24 cellular contexts compared by ENCODE assay signal in the genomic region with DNA sequence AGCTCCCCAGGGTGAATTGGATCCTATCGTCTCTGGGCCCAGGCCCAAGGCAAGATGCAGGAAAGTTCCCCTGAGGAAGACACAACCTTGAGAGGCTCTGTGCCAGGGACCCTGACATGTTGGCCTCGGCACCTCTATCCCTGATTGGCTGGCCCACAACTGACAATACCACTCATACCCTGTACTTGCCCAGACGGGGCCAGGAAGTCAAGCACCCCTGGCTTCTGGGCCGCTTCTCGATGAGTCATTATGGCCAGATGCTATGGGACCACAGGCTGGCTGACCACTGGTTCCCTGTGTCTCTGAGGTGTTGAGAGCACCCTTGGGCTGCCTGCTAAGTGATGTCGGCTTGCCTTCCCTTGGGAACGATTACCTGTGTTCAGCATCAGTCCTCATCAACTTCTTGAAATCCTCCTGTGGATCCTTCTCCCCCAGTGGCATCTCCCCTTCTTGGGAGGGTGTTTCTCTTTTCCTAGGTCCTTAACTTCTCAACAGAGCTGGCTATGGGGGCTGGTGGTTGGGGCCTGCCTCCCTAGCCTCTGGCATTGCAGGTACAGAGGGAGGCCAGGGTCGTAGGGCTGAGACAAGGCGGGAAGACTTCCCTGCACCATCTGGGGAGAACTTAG. TPM values are rescaled to one million over a fixed set of nuclear protein-coding genes. Genes with fewer than 3 reads are reported as not detected.
"Had no signal": no experiment of that assay in that cellular context is flagged by ENCODE, and none has a peak within 500 bp of the region (broad histone marks: within the 10 kb centered on the region; RNA-seq: fewer than 3 reads in every experiment).

No MANE protein-coding gene starts in this region.

- H3K27me3 Mint-ChIP-seq: activated CD4-positive, alpha-beta memory T cell treated with anti-CD3 and anti-CD28 coated beads, Interleukin-2, amount 10 ng/mL, durations not matched to agents 7 days and 5 days; activated CD4-positive, alpha-beta T cell treated with anti-CD3 and anti-CD28 coated beads, Interleukin-2, amount 10 ng/mL, durations not matched to agents 7 days and 5 days; activated naive CD4-positive, alpha-beta T cell treated with anti-CD3 and anti-CD28 coated beads, Interleukin-2, amount 50 U/mL, for 24 hours had no signal

- H3K27ac ChIP-seq: breast epithelium, SK-N-MC, VCaP had no signal

- H3K9me3 Mint-ChIP-seq: activated CD4-positive, alpha-beta memory T cell treated with anti-CD3 and anti-CD28 coated beads, Interleukin-2, amount 10 ng/mL, durations not matched to agents 7 days and 5 days; activated CD4-positive, alpha-beta T cell treated with anti-CD3 and anti-CD28 coated beads, Interleukin-2, amount 10 ng/mL, durations not matched to agents 7 days and 5 days; activated naive CD4-positive, alpha-beta T cell treated with anti-CD3 and anti-CD28 coated beads, Interleukin-2, amount 50 U/mL, for 24 hours; T-cell had no signal

- H3K4me1 ChIP-seq: breast epithelium had no signal

- DNase-seq: activated CD4-positive, alpha-beta memory T cell treated with anti-CD3 and anti-CD28 coated beads, Interleukin-2, amount 10 ng/mL, durations not matched to agents 7 days and 5 days; activated CD4-positive, alpha-beta T cell treated with anti-CD3 and anti-CD28 coated beads, Interleukin-2, amount 10 ng/mL, durations not matched to agents 7 days and 5 days; activated CD4-positive, CD25-positive, alpha-beta regulatory T cell; activated T-cell treated with anti-CD3 and anti-CD28 coated beads for 4 hours; aorta; caudate nucleus; KBM-7; NCI-H1105 treated with DMSO at 0.1 percent for 48 hours; NCI-H1436 treated with DMSO at 0.1 percent for 48 hours; NCI-H187; NCI-H2081; NCI-H446; NCI-H524; NCI-H774; RPMI8226; T-cell; T-helper 2 cell; T1000 had no signal

- H3K4me3 Mint-ChIP-seq: activated CD4-positive, alpha-beta memory T cell treated with anti-CD3 and anti-CD28 coated beads, Interleukin-2, amount 10 ng/mL, durations not matched to agents 7 days and 5 days; activated CD4-positive, alpha-beta T cell treated with anti-CD3 and anti-CD28 coated beads, Interleukin-2, amount 10 ng/mL, durations not matched to agents 7 days and 5 days; activated naive CD4-positive, alpha-beta T cell treated with anti-CD3 and anti-CD28 coated beads, Interleukin-2, amount 50 U/mL, for 24 hours; T-cell had no signal

- H3K27ac Mint-ChIP-seq: activated CD4-positive, alpha-beta memory T cell treated with anti-CD3 and anti-CD28 coated beads, Interleukin-2, amount 10 ng/mL, durations not matched to agents 7 days and 5 days; activated CD4-positive, alpha-beta T cell treated with anti-CD3 and anti-CD28 coated beads, Interleukin-2, amount 10 ng/mL, durations not matched to agents 7 days and 5 days; activated naive CD4-positive, alpha-beta T cell treated with anti-CD3 and anti-CD28 coated beads, Interleukin-2, amount 50 U/mL, for 24 hours; T-cell had no signal

- H3K36me3 ChIP-seq: breast epithelium had no signal

- ATAC-seq: Right ventricle myocardium inferior, T-cell had no signal

- H3K36me3 Mint-ChIP-seq: activated naive CD4-positive, alpha-beta T cell treated with anti-CD3 and anti-CD28 coated beads, Interleukin-2, amount 50 U/mL, for 24 hours; T-cell had no signal

- H3K9me3 ChIP-seq: breast epithelium had no signal

- H3K4me1 Mint-ChIP-seq: activated naive CD4-positive, alpha-beta T cell treated with anti-CD3 and anti-CD28 coated beads, Interleukin-2, amount 50 U/mL, for 24 hours; T-cell had no signal

- H3K4me3 ChIP-seq: breast epithelium, SK-N-MC had no signal

RNA-seq across cellular contexts. Expression of a gene that starts 54.5 kb away (rescaled TPM):
- total RNA-seq: OCI-LY7 had no signal
